ENCODE assay signal across 8 cellular contexts in the genomic region with DNA sequence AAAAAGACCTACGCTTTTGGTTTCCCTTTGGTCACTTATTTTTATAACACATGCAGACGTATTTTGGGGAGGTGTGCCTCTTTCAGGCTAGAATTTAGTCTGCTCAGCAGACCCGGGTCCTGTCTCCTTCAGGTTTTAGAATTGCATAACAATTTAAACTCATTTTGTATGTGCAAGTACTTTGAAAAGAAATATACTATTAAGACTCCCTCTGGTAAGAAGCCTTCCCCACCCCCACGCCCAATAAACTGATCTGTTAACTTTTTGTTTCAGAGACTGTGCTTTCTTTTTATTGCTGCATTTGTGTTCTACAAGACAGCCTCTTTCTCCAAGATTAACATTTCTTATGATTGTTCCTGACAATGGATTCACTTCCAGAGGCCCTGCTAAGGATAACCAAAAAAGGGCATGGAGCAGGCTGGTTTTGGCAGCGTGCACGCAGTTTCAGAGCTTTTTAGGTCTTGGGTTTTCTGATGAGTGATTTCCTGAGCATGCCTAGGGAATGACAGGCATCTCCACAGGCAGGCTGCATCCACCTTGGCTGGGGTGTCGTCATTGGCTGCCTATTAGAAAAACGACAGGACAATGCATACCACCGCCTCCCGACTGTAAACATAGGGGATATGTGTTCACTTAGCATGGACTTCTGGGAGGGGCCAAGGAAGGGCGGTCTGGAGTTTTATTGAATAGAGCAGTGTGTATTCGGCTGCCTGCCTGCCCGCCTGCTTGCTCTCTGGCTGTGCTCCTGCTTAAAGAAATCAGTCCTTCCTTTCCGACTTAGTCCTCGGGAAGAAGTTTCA. TPM values are rescaled to one million over a fixed set of nuclear protein-coding genes. Genes with fewer than 3 reads are reported as not detected.
DNase-seq lines count a peak whose midpoint lies in the region; ATAC-seq and TF ChIP-seq lines count a peak whose summit lies in the region.

TSS of gene CALD1 (plus strand) at position 694 of the 800 bp plus-strand sequence. CDS start 88,100 bp downstream, outside the sequence.

- no peaks in the 10 kb centered on the region for H3F3A ChIP-seq in PC-3 (ENCODE audit: low read length, unreplicated experiment)

- no peak for TF ChIP-seq CTCF in PC-3 (conservative IDR thresholded peaks at IDR 0.05; ENCODE audit: low read depth, low read length)
- TF ChIP-seq CTCF in epithelial cell of proximal tubule (conservative IDR thresholded peaks at IDR 0.05; ENCODE audit: low read depth, low read length), result no peak

- H3K36me3 ChIP-seq in BLaER1, result peaks cover 12% of the 10 kb centered on the region; the same call in 1 of the 2 replicates
- H3K36me3 ChIP-seq in PC-3 (ENCODE audit: low read depth, low read length), result no peaks in the 10 kb centered on the region

- H3K9me2 ChIP-seq in PC-3 (replicated peaks; ENCODE audit: low read length), result no peaks in the 10 kb centered on the region

- H3K9me3 ChIP-seq in BLaER1, result peaks cover 10% of the 10 kb centered on the region
- H3K9me3 ChIP-seq in PC-3 (ENCODE audit: low read length), result no peaks in the 10 kb centered on the region

- H3K4me2 ChIP-seq in BLaER1, result peak within 1 kb of the TSS; percentile 82
- peak within 1 kb of the TSS; percentile 78 for H3K4me2 ChIP-seq in PC-3 (ENCODE audit: low read length)

- H3K27me3 ChIP-seq in BLaER1, result no peaks in the 10 kb centered on the region
- no peaks in the 10 kb centered on the region for H3K27me3 ChIP-seq in PC-3 (ENCODE audit: low read length)

- DNase-seq in PC-3 (peak; percentile 96), epithelial cell of proximal tubule (ENCODE audit: low read depth) (peak; percentile 87), mesenteric fat pad (ENCODE audit: low spot score) (no peak), ureter (ENCODE audit: low spot score) (peak; percentile 77), NCI-H146 treated with DMSO at 0.1 percent for 48 hours (lab: John Stamatoyannopoulos, UW; ENCODE audit: unreplicated experiment) (no peak), NCI-H1092 treated with DMSO at 0.1 percent for 48 hours (lab: John Stamatoyannopoulos, UW) (no peak)
- no peak for DNase-seq in activated CD4-positive, alpha-beta T cell treated with anti-CD3 and anti-CD28 coated beads, Interleukin-2, amount 50 U/mL, for 1 hour

- CTCF ChIA-PET in PC-3 (lab: Charles Lee), result no interaction called here

- POLR2A ChIA-PET in PC-3 (lab: Charles Lee; ENCODE audit: unreplicated experiment), result interaction anchor here (0.6 to 0.7 kb wide), 4 partner anchors 9 to 346 kb away, joined by 3 to 6 read pairs (median 5); no protein-coding TSS in a partner anchor

- H3K4me3 ChIP-seq in BLaER1 (peak within 1 kb of the TSS; percentile 68), PC-3 (ENCODE audit: low read length) (peak within 1 kb of the TSS; percentile 70), epithelial cell of proximal tubule (ENCODE audit: low read depth, low read length) (peak within 1 kb of the TSS; percentile 55)

- peak within 1 kb of the TSS; percentile 79 for H3K27ac ChIP-seq in BLaER1
- H3K27ac ChIP-seq in PC-3 (ENCODE audit: low read length), result peak within 1 kb of the TSS; percentile 45

- intact Hi-C loops in PC-3 (cut with micrococcal nuclease), result loop anchor here (1.0 to 10.0 kb wide), 5 partner anchors 96 to 163 kb away; partner anchors contain the start of gene BPGM

- H3K79me2 ChIP-seq in PC-3 (ENCODE audit: low read length), result 0 out of 2 replicates have a peak, but pooled peaks cover 9% of the 10 kb centered on the region

- H3K4me1 ChIP-seq in BLaER1, result peaks cover 74% of the 10 kb centered on the region
- peaks cover 29% of the 10 kb centered on the region for H3K4me1 ChIP-seq in PC-3 (ENCODE audit: insufficient read depth, low read length)

- peak within 1 kb of the TSS; percentile 83 for H2AFZ ChIP-seq in PC-3 (ENCODE audit: low read length)

- ATAC-seq in PC-3, result peak; percentile 95

- BruUV-seq in PC-3 (replicated peaks; lab: Mats Ljungman, UMichigan), result TSS peak; percentile 81

- peak within 1 kb of the TSS; percentile 81 for H3K9ac ChIP-seq in BLaER1
- peak within 1 kb of the TSS; percentile 19; the same call in 1 of the 2 replicates for H3K9ac ChIP-seq in PC-3 (ENCODE audit: low read length)

- peaks cover 4% of the 10 kb centered on the region; the same call in 1 of the 2 replicates for H4K20me1 ChIP-seq in BLaER1
- H4K20me1 ChIP-seq in PC-3 (ENCODE audit: low read length), result no peaks in the 10 kb centered on the region

RNA-seq across cellular contexts. Expression of gene CALD1, which starts in this region (rescaled TPM):
- total RNA-seq in PC-3 (2014; rRNA removed) (22.1 and 42.4 TPM in 2 replicates), epithelial cell of proximal tubule (140 and 141 TPM in 2 replicates), mesenteric fat pad (227 TPM), ureter (389 TPM)

Comparison
In these comparisons a context has a peak if more than half of its experiments do, and no peak if none do; other contexts are left out.
1. DNase-seq: peak in PC-3 (single experiment), epithelial cell of proximal tubule (single experiment) and ureter (single experiment); none in mesenteric fat pad (single experiment), activated CD4-positive, alpha-beta T cell treated with anti-CD3 and anti-CD28 coated beads, Interleukin-2, amount 50 U/mL, for 1 hour (single experiment), NCI-H146 treated with DMSO at 0.1 percent for 48 hours (single experiment) and NCI-H1092 treated with DMSO at 0.1 percent for 48 hours (single experiment).
2. Peak in every context shown above with its lines, with median percentiles within 50 percentile points of each other: H3K4me3 ChIP-seq.